ENCODE assay signal across 14 cellular contexts in genomic region chr4:184096561-184097239, GRCh38.
A peak's percentile ranks its signal among the peaks of the same experiment; 100 is the strongest.
DNase-seq lines count a peak whose midpoint lies in the region; ATAC-seq and TF ChIP-seq lines count a peak whose summit lies in the region.
"Had no signal": no experiment of that assay in that cellular context is flagged by ENCODE, and none has a peak within 500 bp of the region (broad histone marks: within the 10 kb centered on the region; RNA-seq: fewer than 3 reads in every experiment).

No MANE protein-coding gene starts in this region.

- H3K9me3 ChIP-seq in GM23248 (ENCODE audit: low read depth) = no peaks in the 10 kb centered on the region
- no peaks in the 10 kb centered on the region for H3K9me3 ChIP-seq in iPS-18a (ENCODE audit: control insufficient read depth, low read depth, low read length)
- no peaks in the 10 kb centered on the region for H3K9me3 ChIP-seq in PC-9 (ENCODE audit: insufficient read depth, low read depth)

- in situ Hi-C loops in GM23248 (cut with MboI) = no loop called here

- POLR2A ChIA-PET in PC-9 (lab: Charles Lee; ENCODE audit: unreplicated experiment) = no interaction called here

- H3K9ac ChIP-seq in GM23248 = no peak overlapping the region
- no peak overlapping the region for H3K9ac ChIP-seq in iPS-18a (ENCODE audit: low read length)

- no peak for TF ChIP-seq CTCF in PC-9 (conservative IDR thresholded peaks at IDR 0.05)

- no peaks in the 10 kb centered on the region for H3F3A ChIP-seq in GM23248 (ENCODE audit: insufficient read depth)
- no peaks in the 10 kb centered on the region for H3F3A ChIP-seq in PC-9 (ENCODE audit: insufficient read depth, low read depth)

- intact Hi-C loops in PC-9 (cut with micrococcal nuclease; ENCODE audit: unreplicated experiment) = no loop called here

- no peaks in the 10 kb centered on the region for H4K20me1 ChIP-seq in GM23248 (ENCODE audit: insufficient read depth)
- no peaks in the 10 kb centered on the region for H4K20me1 ChIP-seq in PC-9 (ENCODE audit: insufficient read depth)

- H3K79me2 ChIP-seq in GM23248 (ENCODE audit: insufficient read depth) (no peaks in the 10 kb centered on the region), PC-9 (ENCODE audit: low read depth) (no peaks in the 10 kb centered on the region)

- no peak overlapping the region for H3K27ac Mint-ChIP-seq in activated naive CD8-positive, alpha-beta T cell treated with anti-CD3 and anti-CD28 coated beads for 36 hours
- H3K27ac Mint-ChIP-seq in stimulated activated effector memory CD8-positive, alpha-beta T cell treated with anti-CD3 and anti-CD28 coated beads, Interleukin-12 subunit alpha, Interleukin-12 subunit beta, amount 100 ng/mL, for 72 hours = no peak overlapping the region

- no peaks in the 10 kb centered on the region for H3K36me3 Mint-ChIP-seq in activated naive CD8-positive, alpha-beta T cell treated with anti-CD3 and anti-CD28 coated beads for 36 hours
- H3K36me3 Mint-ChIP-seq in stimulated activated effector memory CD8-positive, alpha-beta T cell treated with anti-CD3 and anti-CD28 coated beads, Interleukin-12 subunit alpha, Interleukin-12 subunit beta, amount 100 ng/mL, for 72 hours = no peaks in the 10 kb centered on the region

- H3K4me3 ChIP-seq in GM23248 (no peak overlapping the region), iPS-18a (ENCODE audit: low read length) (peak overlapping the region; percentile 39), PC-9 (no peak overlapping the region)
- H3K4me3 ChIP-seq: SK-N-MC had no signal

- H3K9me2 ChIP-seq in GM23248 (ENCODE audit: insufficient read depth) (no peaks in the 10 kb centered on the region), PC-9 (ENCODE audit: insufficient read depth) (no peaks in the 10 kb centered on the region)

- WGBS in GM23248 (ENCODE audit: low coverage in 1 of 2, low lambda C conversion rate in 2 of 2, missing lambda C conversion rate in 2 of 2), 2 experiments = 37 to 39% methylated on average over 13 of the region's 13 CpGs

- no TSS peak for BruUV-seq in PC-9 (replicated peaks; lab: Mats Ljungman, UMichigan)

- H3K4me3 Mint-ChIP-seq in activated naive CD8-positive, alpha-beta T cell treated with anti-CD3 and anti-CD28 coated beads for 36 hours = peak overlapping the region; percentile 32
- H3K4me3 Mint-ChIP-seq in stimulated activated effector memory CD8-positive, alpha-beta T cell treated with anti-CD3 and anti-CD28 coated beads, Interleukin-12 subunit alpha, Interleukin-12 subunit beta, amount 100 ng/mL, for 72 hours = peak overlapping the region; percentile 10

- peaks cover 2% of the 10 kb centered on the region for H3K4me1 Mint-ChIP-seq in activated naive CD8-positive, alpha-beta T cell treated with anti-CD3 and anti-CD28 coated beads for 36 hours
- peaks cover 10% of the 10 kb centered on the region for H3K4me1 Mint-ChIP-seq in stimulated activated effector memory CD8-positive, alpha-beta T cell treated with anti-CD3 and anti-CD28 coated beads, Interleukin-12 subunit alpha, Interleukin-12 subunit beta, amount 100 ng/mL, for 72 hours

- H3K27me3 ChIP-seq in GM23248 (replicated peaks; ENCODE audit: insufficient read depth) (peaks cover 6% of the 10 kb centered on the region), iPS-18a (ENCODE audit: control insufficient read depth, insufficient read depth, low read length) (peaks cover 6% of the 10 kb centered on the region), PC-9 (ENCODE audit: insufficient read depth, low read depth) (no peaks in the 10 kb centered on the region; the same call in 1 of the 2 replicates)

- CTCF ChIA-PET in PC-9 (lab: Charles Lee) = no interaction called here

- no peaks in the 10 kb centered on the region for H3K4me1 ChIP-seq in GM23248 (ENCODE audit: insufficient read depth)
- H3K4me1 ChIP-seq in iPS-18a (ENCODE audit: control insufficient read depth, low read depth, low read length) = no peaks in the 10 kb centered on the region
- H3K4me1 ChIP-seq in PC-9 (replicated peaks; ENCODE audit: insufficient read depth) = no peaks in the 10 kb centered on the region

- no peak overlapping the region for H3K27ac ChIP-seq in GM23248
- no peak overlapping the region for H3K27ac ChIP-seq in iPS-18a (ENCODE audit: low read length)
- H3K27ac ChIP-seq in PC-9 = no peak overlapping the region
- H3K27ac ChIP-seq: SK-N-MC had no signal

- no peaks in the 10 kb centered on the region for H3K9me3 Mint-ChIP-seq in activated naive CD8-positive, alpha-beta T cell treated with anti-CD3 and anti-CD28 coated beads for 36 hours
- no peaks in the 10 kb centered on the region for H3K9me3 Mint-ChIP-seq in stimulated activated effector memory CD8-positive, alpha-beta T cell treated with anti-CD3 and anti-CD28 coated beads, Interleukin-12 subunit alpha, Interleukin-12 subunit beta, amount 100 ng/mL, for 72 hours

- DNase-seq in GM23248 (peak; percentile 34), ureter (ENCODE audit: low spot score) (no peak), PC-9 (no peak)
- DNase-seq in activated naive CD8-positive, alpha-beta T cell treated with anti-CD3 and anti-CD28 coated beads for 36 hours = no peak
- no peak for DNase-seq in stimulated activated effector memory CD8-positive, alpha-beta T cell treated with anti-CD3 and anti-CD28 coated beads, Interleukin-12 subunit alpha, Interleukin-12 subunit beta, amount 100 ng/mL, for 72 hours (ENCODE audit: low spot score in 2 of 2)
- DNase-seq: effector CD8-positive, alpha-beta T cell; GDM1; NCI-H2171 treated with DMSO at 0.1 percent for 48 hours; stimulated activated naive CD4-positive, alpha-beta T cell treated with Interleukin-2 at 50 U/mL for 16 hours had no signal

- H3K4me2 ChIP-seq in GM23248 (ENCODE audit: unreplicated experiment) (no peak overlapping the region), PC-9 (no peak overlapping the region)

- H2AFZ ChIP-seq in GM23248 (no peak overlapping the region), PC-9 (no peak overlapping the region)

- ATAC-seq in stimulated activated effector memory CD8-positive, alpha-beta T cell treated with anti-CD3 and anti-CD28 coated beads, Interleukin-12 subunit alpha, Interleukin-12 subunit beta, amount 100 ng/mL, for 72 hours = no peak
- ATAC-seq in GM18502 (IDR thresholded peaks at IDR 0.05; ENCODE audit: poor library complexity, unreplicated experiment) (no peak), HG03175 (IDR thresholded peaks at IDR 0.05; ENCODE audit: unreplicated experiment) (no peak)
- ATAC-seq: HepG2 had no signal

- no peaks in the 10 kb centered on the region for H3K36me3 ChIP-seq in GM23248 (ENCODE audit: low read depth)
- H3K36me3 ChIP-seq in iPS-18a (ENCODE audit: control insufficient read depth, low read depth, low read length) = no peaks in the 10 kb centered on the region
- H3K36me3 ChIP-seq in PC-9 (ENCODE audit: low read depth) = no peaks in the 10 kb centered on the region

- peaks cover 10% of the 10 kb centered on the region for H3K27me3 Mint-ChIP-seq in activated naive CD8-positive, alpha-beta T cell treated with anti-CD3 and anti-CD28 coated beads for 36 hours
